In the genomic region with DNA sequence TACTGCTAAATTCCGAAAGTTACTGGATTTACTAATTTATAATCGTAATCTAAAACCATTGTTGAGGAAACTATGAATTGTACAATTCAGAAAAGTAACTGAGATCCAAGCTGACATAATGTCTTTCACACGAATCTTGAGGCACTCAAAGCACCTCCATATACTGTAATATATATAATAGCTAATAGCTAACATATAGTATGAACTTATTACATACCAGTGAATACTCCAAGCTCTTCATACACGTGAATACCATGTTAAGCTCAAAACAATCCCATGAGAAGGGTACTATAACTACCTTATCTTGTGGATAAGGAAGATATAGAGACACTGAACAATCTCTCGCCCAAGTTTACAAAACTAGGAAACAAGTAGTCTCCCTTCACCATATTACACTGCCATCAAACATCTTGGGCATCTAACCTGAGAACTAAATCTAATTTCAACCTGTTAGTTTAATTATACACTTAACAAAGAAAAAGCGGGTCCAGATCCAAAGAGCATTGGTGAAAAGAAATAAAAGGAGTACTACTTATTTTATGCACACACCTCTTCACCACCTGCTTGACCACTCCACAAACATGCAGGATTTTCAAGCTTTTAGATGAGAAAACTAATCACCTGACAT, we compare ENCODE assay signal across 1 cellular context.
TF ChIP-seq lines count a peak whose summit lies in the region.

No MANE protein-coding gene starts in this region.

TF ChIP-seq in HepG2, 621 proteins besides CTCF, POLR2A, EP300 and RAD21:
- TF ChIP-seq JUND (CRISPR knock-in tag; IDR thresholded peaks at IDR 0.05) (no peak), PRPF4 (IDR thresholded peaks at IDR 0.05; ENCODE audit: low read depth, low read length, poor library complexity, severe bottlenecking) (no peak), ZFP36L1 (CRISPR knock-in tag; IDR thresholded peaks at IDR 0.05) (peak; percentile 3; the same call in 1 of the 2 replicates), HCFC1 (IDR thresholded peaks at IDR 0.05; ENCODE audit: low read depth, low read length) (no peak), SMYD3 (CRISPR knock-in tag; IDR thresholded peaks at IDR 0.05) (no peak), ZNF160 (CRISPR knock-in tag; IDR thresholded peaks at IDR 0.05) (no peak), KDM2A (CRISPR knock-in tag; IDR thresholded peaks at IDR 0.05; ENCODE audit: borderline replicate concordance, low read depth) (no peak), HDAC1 (CRISPR knock-in tag; IDR thresholded peaks at IDR 0.05) (no peak)
TF ChIP-seq in HepG2: peak in this region for 1.
